Comparison of ENCODE assay signal across 18 cellular contexts in the genomic region with DNA sequence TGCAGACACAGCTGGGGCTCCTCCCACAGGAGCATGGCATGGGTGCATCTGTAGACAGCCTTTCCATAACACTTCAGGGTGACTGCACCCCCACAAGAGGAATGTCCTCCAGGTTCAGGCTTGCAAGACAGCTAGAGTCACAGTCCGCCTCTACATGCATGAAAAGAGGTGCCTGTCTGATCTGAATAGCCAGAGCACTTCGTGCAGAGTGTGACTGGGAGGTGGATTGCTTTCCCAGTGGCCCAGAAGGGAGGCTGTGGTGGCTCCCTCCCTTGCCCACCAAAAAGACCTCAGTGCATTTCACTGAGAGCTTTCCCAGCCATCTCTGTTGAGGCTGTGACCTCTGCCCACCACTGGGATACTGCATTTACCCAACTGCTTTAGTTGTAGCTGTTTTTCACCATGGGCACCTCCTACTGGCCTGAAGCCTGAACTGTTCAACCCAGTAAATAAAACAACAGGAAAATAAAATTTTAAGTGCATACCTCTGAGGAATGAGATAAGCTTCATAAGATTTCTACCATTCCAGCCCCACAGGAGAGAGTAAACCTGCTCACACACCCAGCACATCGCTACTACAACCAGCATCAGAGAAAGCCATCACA. TPM values are rescaled to one million over a fixed set of nuclear protein-coding genes. Genes with fewer than 3 reads are reported as not detected.
DNase-seq lines count a peak whose midpoint lies in the region; ATAC-seq and TF ChIP-seq lines count a peak whose summit lies in the region.
"Had no signal": no experiment of that assay in that cellular context is flagged by ENCODE, and none has a peak within 500 bp of the region (broad histone marks: within the 10 kb centered on the region; RNA-seq: fewer than 3 reads in every experiment).

No MANE protein-coding gene starts in this region.

- no peak overlapping the region for H3K27ac Mint-ChIP-seq in neural progenitor cell
- H3K27ac Mint-ChIP-seq in activated T-helper 17 cell treated with anti-CD3 and anti-CD28 coated beads, Interleukin-2, amount 50 U/mL, for 72 hours: no peak overlapping the region
- H3K27ac Mint-ChIP-seq: activated CD4-positive, alpha-beta memory T cell treated with anti-CD3 and anti-CD28 coated beads for 36 hours; mesothelial cell of epicardium had no signal

- CTCF ChIA-PET in GM10248 (lab: Yijun Ruan, JAX): no interaction called here

- POLR2A ChIA-PET in GM10248 (lab: Yijun Ruan, JAX): no interaction called here

- ATAC-seq in activated T-helper 17 cell treated with anti-CD3 and anti-CD28 coated beads, Interleukin-2, amount 50 U/mL, for 72 hours (replicated peaks): no peak
- ATAC-seq: activated T-cell treated with anti-CD3 and anti-CD28 coated beads, Interleukin-2, amount 50 U/mL, for 4 hours; stimulated activated naive CD8-positive, alpha-beta T cell treated with anti-CD3 and anti-CD28 coated beads, Interleukin-15, Interleukin-2, amounts not matched to agents 100 U/mL and 50 U/mL, for 24 hours had no signal

- H3K79me2 ChIP-seq in neural progenitor cell (ENCODE audit: low read depth): no peaks in the 10 kb centered on the region

- DNase-seq in GM10248 (ENCODE audit: extremely low spot score) (no peak), MV-4-11 (lab: John Stamatoyannopoulos, UW) (peak; percentile 15), choroid plexus epithelial cell (ENCODE audit: low read depth) (no peak), neural progenitor cell (ENCODE audit: low spot score) (no peak), NK-92 (lab: John Stamatoyannopoulos, UW; ENCODE audit: unreplicated experiment) (no peak), caudate nucleus (lab: John Stamatoyannopoulos, UW) (no peak)
- DNase-seq: activated CD4-positive, alpha-beta memory T cell treated with anti-CD3 and anti-CD28 coated beads for 36 hours; activated T-cell treated with anti-CD3 and anti-CD28 coated beads, Interleukin-2, amount 50 U/mL, for 4 hours; effector CD4-positive, alpha-beta T cell; hippocampal formation; NCI-H1105; right cardiac atrium; RPMI8226; stimulated activated naive CD8-positive, alpha-beta T cell treated with anti-CD3 and anti-CD28 coated beads, Interleukin-15, Interleukin-2, amounts not matched to agents 100 U/mL and 50 U/mL, for 24 hours; transverse colon had no signal

- H3K4me1 Mint-ChIP-seq in neural progenitor cell: peaks cover 6% of the 10 kb centered on the region
- H3K4me1 Mint-ChIP-seq in activated T-helper 17 cell treated with anti-CD3 and anti-CD28 coated beads, Interleukin-2, amount 50 U/mL, for 72 hours: peaks cover 30% of the 10 kb centered on the region
- H3K4me1 Mint-ChIP-seq: mesothelial cell of epicardium had no signal

- peaks cover 3% of the 10 kb centered on the region for H3K27me3 Mint-ChIP-seq in neural progenitor cell (ENCODE audit: insufficient read depth, low read depth)
- H3K27me3 Mint-ChIP-seq in activated T-helper 17 cell treated with anti-CD3 and anti-CD28 coated beads, Interleukin-2, amount 50 U/mL, for 72 hours: no peaks in the 10 kb centered on the region
- H3K27me3 Mint-ChIP-seq: activated CD4-positive, alpha-beta memory T cell treated with anti-CD3 and anti-CD28 coated beads for 36 hours; activated naive CD8-positive, alpha-beta T cell had no signal

- no peaks in the 10 kb centered on the region for H3K4me1 ChIP-seq in neural progenitor cell
- H3K4me1 ChIP-seq: transverse colon had no signal

- H3K4me3 Mint-ChIP-seq in neural progenitor cell: no peak overlapping the region
- no peak overlapping the region for H3K4me3 Mint-ChIP-seq in activated T-helper 17 cell treated with anti-CD3 and anti-CD28 coated beads, Interleukin-2, amount 50 U/mL, for 72 hours
- H3K4me3 Mint-ChIP-seq: activated CD4-positive, alpha-beta memory T cell treated with anti-CD3 and anti-CD28 coated beads for 36 hours; activated naive CD8-positive, alpha-beta T cell; activated T-cell treated with anti-CD3 and anti-CD28 coated beads, Interleukin-2, amount 50 U/mL, for 4 hours; mesothelial cell of epicardium had no signal

- H3K27me3 ChIP-seq in neural progenitor cell: no peaks in the 10 kb centered on the region
- H3K27me3 ChIP-seq: transverse colon had no signal

- H4K20me1 ChIP-seq in neural progenitor cell (ENCODE audit: low read depth): no peaks in the 10 kb centered on the region

- H3K4me3 ChIP-seq in choroid plexus epithelial cell (ENCODE audit: low read depth, low read length): no peak overlapping the region
- no peak overlapping the region for H3K4me3 ChIP-seq in neural progenitor cell
- H3K4me3 ChIP-seq: transverse colon had no signal

- H2AFZ ChIP-seq in neural progenitor cell (replicated peaks): no peak overlapping the region

- H3K9ac ChIP-seq in neural progenitor cell: no peak overlapping the region

- no peaks in the 10 kb centered on the region for H3K9me3 ChIP-seq in neural progenitor cell (ENCODE audit: low read depth)
- H3K9me3 ChIP-seq: transverse colon had no signal

- TF ChIP-seq CTCF in GM10248 (IDR thresholded peaks at IDR 0.05; ENCODE audit: control extremely low read depth, extremely low read depth, low read depth, missing control alignments) (peak; percentile 13), choroid plexus epithelial cell (conservative IDR thresholded peaks at IDR 0.05; ENCODE audit: low read depth, low read length) (peak; percentile 24), neural progenitor cell (IDR thresholded peaks at IDR 0.05) (peak; percentile 35)

- H3K4me2 ChIP-seq in neural progenitor cell: no peak overlapping the region

- H3K36me3 ChIP-seq in neural progenitor cell: no peaks in the 10 kb centered on the region
- H3K36me3 ChIP-seq: transverse colon had no signal

- no peak overlapping the region for H3K27ac ChIP-seq in neural progenitor cell
- H3K27ac ChIP-seq in caudate nucleus (ENCODE audit: low read depth, low read length): no peak overlapping the region
- H3K27ac ChIP-seq: transverse colon had no signal

- H3F3A ChIP-seq in neural progenitor cell (ENCODE audit: low read depth): no peaks in the 10 kb centered on the region

- H3K9me3 Mint-ChIP-seq in neural progenitor cell: peaks cover 6% of the 10 kb centered on the region
- H3K9me3 Mint-ChIP-seq in activated T-helper 17 cell treated with anti-CD3 and anti-CD28 coated beads, Interleukin-2, amount 50 U/mL, for 72 hours: no peaks in the 10 kb centered on the region

- H3K36me3 Mint-ChIP-seq in neural progenitor cell: peaks cover 16% of the 10 kb centered on the region
- no peaks in the 10 kb centered on the region for H3K36me3 Mint-ChIP-seq in activated T-helper 17 cell treated with anti-CD3 and anti-CD28 coated beads, Interleukin-2, amount 50 U/mL, for 72 hours (ENCODE audit: low read depth)

RNA-seq across cellular contexts. Expression of gene CEP128, which starts 14.1 kb away (rescaled TPM):
- 10.4 and 12.1 TPM in 2 replicates for total RNA-seq in neural progenitor cell (ENCODE audit: low replicate concordance)
- 10 to 100 TPM; 23.4 to 34.6 TPM for total RNA-seq in activated T-helper 17 cell treated with anti-CD3 and anti-CD28 coated beads, Interleukin-2, amount 50 U/mL, for 72 hours

RNA-seq across cellular contexts. Expression of gene TSHR, which starts 27.9 kb away (rescaled TPM):
- total RNA-seq in neural progenitor cell (ENCODE audit: low replicate concordance): not detected in 2 replicates
- total RNA-seq in activated T-helper 17 cell treated with anti-CD3 and anti-CD28 coated beads, Interleukin-2, amount 50 U/mL, for 72 hours: under 1 TPM in 1 of 2 donors, not detected in 1; 0.50 TPM
- total RNA-seq: activated CD4-positive, alpha-beta memory T cell treated with anti-CD3 and anti-CD28 coated beads for 36 hours; mesothelial cell of epicardium; right cardiac atrium had no signal
